8 cellular contexts compared by ENCODE assay signal in genomic region chr13:31005066-31005465, GRCh38.
"Had no signal": no experiment of that assay in that cellular context is flagged by ENCODE, and none has a peak within 500 bp of the region (broad histone marks: within the 10 kb centered on the region; RNA-seq: fewer than 3 reads in every experiment).

No MANE protein-coding gene starts in this region.

- H3K4me1 Mint-ChIP-seq: IgD-negative memory B cell had no signal

- FAIRE-seq: H1, H54, HepG2 had no signal

- H3K27ac Mint-ChIP-seq: GM23338, H9, IgD-negative memory B cell had no signal

- H3K9me3 Mint-ChIP-seq: GM23338, H9, IgD-negative memory B cell had no signal

- H3K36me3 Mint-ChIP-seq: IgD-negative memory B cell had no signal

- H3K27ac ChIP-seq: HL-60 had no signal

- DNase-seq: H9, HCEC 1CT had no signal

- ATAC-seq: GM23338, HepG2 had no signal

- H3K4me3 Mint-ChIP-seq: GM23338, H9, IgD-negative memory B cell had no signal

- H3K4me3 ChIP-seq: GM23338 had no signal

- H2AFZ ChIP-seq: GM23338 had no signal

- H3K4me2 ChIP-seq: GM23338 had no signal
